ENCODE assay signal across 2 cellular contexts in genomic region chr12:64835926-64836325, GRCh38.
TF ChIP-seq lines count a peak whose summit lies in the region.

No MANE protein-coding gene starts in this region.

TF ChIP-seq in HepG2, 621 proteins besides CTCF, POLR2A, EP300 and RAD21:
- TF ChIP-seq SAFB2 (CRISPR knock-in tag; IDR thresholded peaks at IDR 0.05; ENCODE audit: borderline replicate concordance, low read depth) = no peak
- peak; percentile 18; the same call in 1 of the 2 replicates for TF ChIP-seq CEBPB (IDR thresholded peaks at IDR 0.05; ENCODE audit: borderline replicate concordance, low read depth, low read length)

TF ChIP-seq in GM12878, 131 proteins besides CTCF, POLR2A, EP300 and RAD21:
- TF ChIP-seq LARP7 (IDR thresholded peaks at IDR 0.05) (no peak), POLR2AphosphoS2 (IDR thresholded peaks at IDR 0.05; ENCODE audit: low read depth, low read length) (no peak), CEBPZ (IDR thresholded peaks at IDR 0.05; ENCODE audit: low read depth, low read length) (no peak), TARDBP (IDR thresholded peaks at IDR 0.05; ENCODE audit: borderline replicate concordance) (no peak), TCF7 (IDR thresholded peaks at IDR 0.05; ENCODE audit: borderline replicate concordance) (no peak), SUZ12 (IDR thresholded peaks at IDR 0.05; ENCODE audit: unreplicated experiment) (no peak), BCLAF1 (IDR thresholded peaks at IDR 0.05) (no peak)
